ENCODE assay signal across 27 cellular contexts in genomic region chr11:76742912-76743311, GRCh38. TPM values are rescaled to one million over a fixed set of nuclear protein-coding genes. Genes with fewer than 3 reads are reported as not detected.
DNase-seq lines count a peak whose midpoint lies in the region; ATAC-seq and TF ChIP-seq lines count a peak whose summit lies in the region.
"Had no signal": no experiment of that assay in that cellular context is flagged by ENCODE, and none has a peak within 500 bp of the region (broad histone marks: within the 10 kb centered on the region; RNA-seq: fewer than 3 reads in every experiment).

No MANE protein-coding gene starts in this region.

- POLR2A ChIA-PET in WTC11 (lab: Charles Lee): interaction anchor here (1.0 kb wide), 1 partner anchor 56 kb away, joined by 3 read pairs; no protein-coding TSS in a partner anchor

- peaks cover 2% of the 10 kb centered on the region; the same call in 1 of the 2 replicates for H3K27me3 Mint-ChIP-seq in WTC11 (ENCODE audit: low read depth)

- intact Hi-C loops in sciatic nerve (cut with DNase I): no loop called here

- H3K4me3 Mint-ChIP-seq in WTC11: no peak overlapping the region
- H3K4me3 Mint-ChIP-seq: activated CD8-positive, alpha-beta T cell treated with anti-CD3 and anti-CD28 coated beads for 36 hours; activated naive CD4-positive, alpha-beta T cell treated with anti-CD3 and anti-CD28 coated beads, Interleukin-2, amount 10 ng/mL, durations not matched to agents 7 days and 5 days; activated T-helper 1 cell treated with anti-CD3 and anti-CD28 coated beads, Interleukin-12 subunit alpha, Interleukin-12 subunit beta, Interleukin-2, Interleukin-4 antibody, amounts not matched to agents 30 ng/mL and 10 ng/mL and 1 ng/mL, durations not matched to agents 14 hours and 24 hours and 36 hours; IgD-negative memory B cell; natural killer cell treated with Interleukin-12 subunit alpha and Interleukin-12 subunit beta and Interleukin-15 and Interleukin-18, amount 100 ng/mL, for 72 hours; stimulated activated effector memory CD8-positive, alpha-beta T cell treated with anti-CD3 and anti-CD28 coated beads, Interleukin-12 subunit alpha, Interleukin-12 subunit beta, amount 100 ng/mL, for 72 hours; T-helper 2 cell treated with Interferon-gamma antibody and Interleukin-4, amounts not matched to agents 5 μg/mL and 100 μg/mL, for 36 hours; type B pancreatic cell had no signal

- no peaks in the 10 kb centered on the region for H3K9me3 Mint-ChIP-seq in WTC11
- H3K9me3 Mint-ChIP-seq: activated CD8-positive, alpha-beta T cell treated with anti-CD3 and anti-CD28 coated beads for 36 hours; activated naive CD4-positive, alpha-beta T cell treated with anti-CD3 and anti-CD28 coated beads, Interleukin-2, amount 10 ng/mL, durations not matched to agents 7 days and 5 days; activated T-helper 1 cell treated with anti-CD3 and anti-CD28 coated beads, Interleukin-12 subunit alpha, Interleukin-12 subunit beta, Interleukin-2, Interleukin-4 antibody, amounts not matched to agents 30 ng/mL and 10 ng/mL and 1 ng/mL, durations not matched to agents 14 hours and 24 hours and 36 hours; IgD-negative memory B cell; natural killer cell treated with Interleukin-12 subunit alpha and Interleukin-12 subunit beta and Interleukin-15 and Interleukin-18, amount 100 ng/mL, for 72 hours; stimulated activated effector memory CD8-positive, alpha-beta T cell treated with anti-CD3 and anti-CD28 coated beads, Interleukin-12 subunit alpha, Interleukin-12 subunit beta, amount 100 ng/mL, for 72 hours; T-helper 2 cell treated with Interferon-gamma antibody and Interleukin-4, amounts not matched to agents 5 μg/mL and 100 μg/mL, for 36 hours; type B pancreatic cell had no signal

- H3K27ac Mint-ChIP-seq in WTC11: no peak overlapping the region
- H3K27ac Mint-ChIP-seq: activated CD8-positive, alpha-beta T cell treated with anti-CD3 and anti-CD28 coated beads for 36 hours; activated naive CD4-positive, alpha-beta T cell treated with anti-CD3 and anti-CD28 coated beads, Interleukin-2, amount 10 ng/mL, durations not matched to agents 7 days and 5 days; activated T-helper 1 cell treated with anti-CD3 and anti-CD28 coated beads, Interleukin-12 subunit alpha, Interleukin-12 subunit beta, Interleukin-2, Interleukin-4 antibody, amounts not matched to agents 30 ng/mL and 10 ng/mL and 1 ng/mL, durations not matched to agents 14 hours and 24 hours and 36 hours; IgD-negative memory B cell; natural killer cell treated with Interleukin-12 subunit alpha and Interleukin-12 subunit beta and Interleukin-15 and Interleukin-18, amount 100 ng/mL, for 72 hours; stimulated activated effector memory CD8-positive, alpha-beta T cell treated with anti-CD3 and anti-CD28 coated beads, Interleukin-12 subunit alpha, Interleukin-12 subunit beta, amount 100 ng/mL, for 72 hours; T-helper 2 cell treated with Interferon-gamma antibody and Interleukin-4, amounts not matched to agents 5 μg/mL and 100 μg/mL, for 36 hours; type B pancreatic cell had no signal

- H3K4me1 Mint-ChIP-seq in WTC11: peaks cover 18% of the 10 kb centered on the region
- H3K4me1 Mint-ChIP-seq: stimulated activated effector memory CD8-positive, alpha-beta T cell treated with anti-CD3 and anti-CD28 coated beads, Interleukin-12 subunit alpha, Interleukin-12 subunit beta, amount 100 ng/mL, for 72 hours had no signal

- CTCF ChIA-PET in WTC11 (lab: Charles Lee): interaction anchor here (1.4 to 2.9 kb wide), 2 partner anchors 9 to 21 kb away, joined by 6 to 8 read pairs; no protein-coding TSS in a partner anchor

- no peaks in the 10 kb centered on the region for H3K36me3 Mint-ChIP-seq in WTC11
- H3K36me3 Mint-ChIP-seq: activated naive CD4-positive, alpha-beta T cell treated with anti-CD3 and anti-CD28 coated beads, Interleukin-2, amount 10 ng/mL, durations not matched to agents 7 days and 5 days; IgD-negative memory B cell; natural killer cell treated with Interleukin-12 subunit alpha and Interleukin-12 subunit beta and Interleukin-15 and Interleukin-18, amount 100 ng/mL, for 72 hours; stimulated activated effector memory CD8-positive, alpha-beta T cell treated with anti-CD3 and anti-CD28 coated beads, Interleukin-12 subunit alpha, Interleukin-12 subunit beta, amount 100 ng/mL, for 72 hours; type B pancreatic cell had no signal

- ATAC-seq in sciatic nerve (no peak), GM21576 (IDR thresholded peaks at IDR 0.05; ENCODE audit: unreplicated experiment) (no peak), WTC11 (no peak)
- ATAC-seq: activated CD8-positive, alpha-beta T cell treated with anti-CD3 and anti-CD28 coated beads for 36 hours; gastroesophageal sphincter; lower lobe of right lung; mucosa of descending colon; natural killer cell treated with Interleukin-12 subunit alpha and Interleukin-12 subunit beta and Interleukin-15 and Interleukin-18, amount 100 ng/mL, for 72 hours; stimulated activated effector memory CD8-positive, alpha-beta T cell treated with anti-CD3 and anti-CD28 coated beads, Interleukin-12 subunit alpha, Interleukin-12 subunit beta, amount 100 ng/mL, for 72 hours had no signal

- TF ChIP-seq CTCF in WTC11 (IDR thresholded peaks at IDR 0.05): no peak

- DNase-seq in GM03348 (ENCODE audit: low spot score) (peak; percentile 58), NCI-H2171 (lab: John Stamatoyannopoulos, UW) (peak; percentile 20), dedifferentiated amniotic fluid mesenchymal stem cell (ENCODE audit: extremely low spot score) (peak; percentile 49), myocyte (ENCODE audit: low read depth) (peak; percentile 21), sciatic nerve (ENCODE audit: low spot score) (no peak), WTC11 (ENCODE audit: low spot score) (no peak)
- DNase-seq in activated effector memory CD4-positive, alpha-beta T cell treated with anti-CD3 and anti-CD28 coated beads, Interleukin-2, amount 50 U/mL, for 16 hours: no peak
- DNase-seq: activated CD8-positive, alpha-beta memory T cell treated with anti-CD3 and anti-CD28 coated beads, Interleukin-2, amount 50 U/mL, for 48 hours; activated CD8-positive, alpha-beta T cell treated with anti-CD3 and anti-CD28 coated beads for 36 hours; activated naive CD4-positive, alpha-beta T cell treated with anti-CD3 and anti-CD28 coated beads, Interleukin-2, amount 10 ng/mL, durations not matched to agents 7 days and 5 days; amygdala; COR-L47; effector memory CD4-positive, alpha-beta T cell; lower lobe of right lung; mucosa of descending colon; NCI-H1048; NCI-H526 treated with DMSO at 0.1 percent for 48 hours; occipital lobe; Right ventricle myocardium superior had no signal

TF ChIP-seq in WTC11, 78 proteins besides CTCF, POLR2A, EP300 and RAD21 (continues in another document):
- TF ChIP-seq SMAD4 (CRISPR knock-in tag; IDR thresholded peaks at IDR 0.05): no peak
- TF ChIP-seq PRDM15 (CRISPR knock-in tag; IDR thresholded peaks at IDR 0.05): no peak
- TF ChIP-seq OVOL2 (CRISPR knock-in tag; IDR thresholded peaks at IDR 0.05; ENCODE audit: borderline replicate concordance): no peak
- TF ChIP-seq ELF4 (CRISPR knock-in tag; IDR thresholded peaks at IDR 0.05; ENCODE audit: low read depth): no peak
- TF ChIP-seq HMGXB4 (CRISPR knock-in tag; IDR thresholded peaks at IDR 0.05): no peak
- TF ChIP-seq ZNF416 (CRISPR knock-in tag; IDR thresholded peaks at IDR 0.05): no peak

RNA-seq across cellular contexts. Expression of gene TSKU, which starts 40.2 kb away (rescaled TPM):
- total RNA-seq in myocyte: 14.8 and 15.5 TPM in 2 replicates
- 38.9 TPM for polyA plus RNA-seq in myocyte (2012)
- 48.8 TPM for total RNA-seq in sciatic nerve
- total RNA-seq in WTC11 (2021): 24.0 to 30.3 TPM (median 24.4 TPM) in 3 replicates
- total RNA-seq: natural killer cell treated with Interleukin-12 subunit alpha and Interleukin-12 subunit beta and Interleukin-15 and Interleukin-18, amount 100 ng/mL, for 72 hours had no signal
- polyA plus RNA-seq: IgD-negative memory B cell had no signal

Comparison
In these comparisons a context has a peak if more than half of its experiments do, and no peak if none do; other contexts are left out.
1. DNase-seq: peak in GM03348 (single experiment), NCI-H2171 (single experiment), dedifferentiated amniotic fluid mesenchymal stem cell (single experiment) and myocyte (single experiment); none in activated effector memory CD4-positive, alpha-beta T cell treated with anti-CD3 and anti-CD28 coated beads, Interleukin-2, amount 50 U/mL, for 16 hours (single experiment), sciatic nerve (single experiment) and WTC11 (single experiment).